Comparison of ENCODE assay signal across 1 cellular context in genomic region chr11:110069158-110069737, GRCh38.
TF ChIP-seq lines count a peak whose summit lies in the region.

No MANE protein-coding gene starts in this region.

TF ChIP-seq in SK-N-SH treated with all-trans-retinoic acid at 6 μM for 48 hours, 23 proteins besides CTCF, POLR2A, EP300 and RAD21 (continued from another document):
- no peak for TF ChIP-seq POU6F1 (CRISPR knock-in tag; IDR thresholded peaks at IDR 0.05; ENCODE audit: borderline replicate concordance, low read depth)
